ENCODE assay signal across 23 cellular contexts in the genomic region with DNA sequence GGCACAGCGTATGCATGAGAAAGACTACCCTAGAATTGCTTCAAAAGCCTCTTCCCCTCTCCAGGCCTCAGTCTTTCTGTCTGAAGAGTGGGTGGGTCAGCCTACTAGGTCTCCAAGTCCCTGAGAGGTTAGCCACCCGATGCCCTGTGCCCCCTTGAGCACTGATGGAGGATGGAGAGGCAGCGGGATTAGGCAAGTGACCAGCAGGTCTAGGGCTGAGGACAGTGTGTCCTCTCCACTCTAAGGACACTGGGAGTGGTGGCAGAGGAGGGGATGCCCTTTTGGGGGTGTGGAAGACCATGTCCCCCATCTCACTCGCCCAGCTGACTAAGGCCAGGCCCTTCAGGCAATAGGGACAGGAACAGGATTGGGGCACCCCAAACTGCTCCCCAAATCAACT.
"Had no signal": no experiment of that assay in that cellular context is flagged by ENCODE, and none has a peak within 500 bp of the region (broad histone marks: within the 10 kb centered on the region; RNA-seq: fewer than 3 reads in every experiment).

No MANE protein-coding gene starts in this region.

- H3K36me3 Mint-ChIP-seq: mesothelial cell of epicardium had no signal

- H3K79me2 ChIP-seq: hepatocyte had no signal

- H3K9me3 ChIP-seq: left lung, lower lobe of right lung, mucosa of descending colon had no signal

- H3K27ac ChIP-seq: coronary artery, dorsolateral prefrontal cortex, esophagus muscularis mucosa, foreskin keratinocyte, gastroesophageal sphincter, heart left ventricle, hepatocyte, left lung, lower lobe of right lung had no signal

- H3K27me3 ChIP-seq: dorsolateral prefrontal cortex, esophagus muscularis mucosa, gastroesophageal sphincter, heart left ventricle, hepatocyte, left lung had no signal

- FAIRE-seq: colon, endothelial cell of umbilical vein, frontal cortex, islet of Langerhans, keratinocyte had no signal

- H3K27ac Mint-ChIP-seq: mesothelial cell of epicardium had no signal

- H3K36me3 ChIP-seq: esophagus muscularis mucosa, gastroesophageal sphincter, heart left ventricle, left lung, lower lobe of right lung had no signal

- DNase-seq: dermis blood vessel endothelial cell; dorsolateral prefrontal cortex; effector CD4-positive, alpha-beta T cell; effector memory CD4-positive, alpha-beta T cell; foreskin keratinocyte; heart left ventricle; hypothalamus; left cardiac atrium; left ventricle myocardium superior; lower lobe of right lung; mesenchymal stem cell; mucosa of descending colon had no signal

- H3K4me3 ChIP-seq: coronary artery, dorsolateral prefrontal cortex, esophagus muscularis mucosa, gastroesophageal sphincter, heart left ventricle, hepatocyte, left lung, lower lobe of right lung, mucosa of descending colon had no signal

- H3K4me2 ChIP-seq: hepatocyte had no signal

- H3K4me3 Mint-ChIP-seq: mesothelial cell of epicardium had no signal

- H3K4me1 ChIP-seq: esophagus muscularis mucosa, foreskin keratinocyte, gastroesophageal sphincter, heart left ventricle, left lung, lower lobe of right lung had no signal

- H2AFZ ChIP-seq: hepatocyte had no signal
